9 cellular contexts compared by ENCODE assay signal in the genomic region with DNA sequence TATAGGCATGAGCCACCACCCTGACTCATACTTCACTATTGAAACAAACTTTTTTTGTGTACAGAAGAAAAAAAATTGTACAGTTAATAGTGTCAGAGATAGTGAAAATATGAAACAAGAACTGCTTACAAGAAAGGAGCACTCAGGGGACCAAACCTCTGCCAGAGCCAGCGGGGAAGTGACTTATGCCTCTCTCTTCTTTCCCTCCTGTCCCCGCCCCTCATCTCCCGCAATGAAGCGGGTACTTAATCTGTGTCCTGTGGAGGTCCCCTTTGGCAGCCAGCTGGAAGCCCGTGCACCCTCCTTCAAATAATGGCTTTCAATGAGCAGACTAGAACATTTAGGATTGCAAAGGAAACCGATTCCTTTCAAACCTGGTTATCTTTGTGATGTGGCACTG. TPM values are rescaled to one million over a fixed set of nuclear protein-coding genes. Genes with fewer than 3 reads are reported as not detected.
"Had no signal": no experiment of that assay in that cellular context is flagged by ENCODE, and none has a peak within 500 bp of the region (broad histone marks: within the 10 kb centered on the region; RNA-seq: fewer than 3 reads in every experiment).

No MANE protein-coding gene starts in this region.

RNA-seq across cellular contexts. Expression of a gene that starts 51.5 kb away (rescaled TPM):
- total RNA-seq: astrocyte; bronchial epithelial cell; gastroesophageal sphincter; lung; posterior vena cava; suprapubic skin; T-helper 1 cell treated with Interleukin-12 subunit alpha and Interleukin-12 subunit beta and Interleukin-4 antibody, amounts not matched to agents 30 ng/mL and 1 ng/mL, for 36 hours had no signal
- polyA plus RNA-seq: esophagus, lung, SK-N-SH had no signal
